ENCODE assay signal across 8 cellular contexts in the genomic region with DNA sequence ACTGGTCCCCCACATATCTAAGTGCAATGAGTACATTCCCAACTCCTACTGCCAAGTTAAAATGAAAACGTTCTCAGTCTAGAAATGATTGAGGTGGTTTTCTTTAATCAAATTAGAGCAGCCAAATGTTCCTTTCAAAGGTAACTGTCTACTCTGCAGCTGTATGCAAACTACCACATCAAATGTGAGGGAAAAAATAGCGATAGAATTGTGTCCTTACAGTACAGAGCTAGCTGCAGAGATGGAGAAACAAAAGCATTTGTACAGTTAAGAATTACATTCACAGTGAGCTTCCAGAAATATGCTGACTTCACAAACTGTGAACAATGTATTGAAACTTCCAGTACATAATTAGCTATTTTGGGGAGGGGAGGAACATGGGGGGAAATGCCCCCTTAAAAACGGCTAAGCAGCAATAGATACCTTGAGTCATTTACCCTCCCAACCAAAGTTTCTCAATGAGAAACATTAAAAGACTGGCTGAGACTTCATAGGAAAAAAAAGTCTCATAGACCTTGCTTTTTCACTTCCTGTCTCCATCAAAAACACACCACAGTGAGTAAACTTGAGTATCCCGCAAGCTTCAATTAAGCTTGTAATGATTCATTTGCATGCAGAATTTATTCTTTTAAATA. TPM values are rescaled to one million over a fixed set of nuclear protein-coding genes. Genes with fewer than 3 reads are reported as not detected.
DNase-seq lines count a peak whose midpoint lies in the region; ATAC-seq and TF ChIP-seq lines count a peak whose summit lies in the region.

No MANE protein-coding gene starts in this region.

- DNase-seq in activated T-cell treated with anti-CD3 and anti-CD28 coated beads, Interleukin-2, amount 50 U/mL, for 24 hours, result no peak
- no peak for DNase-seq in activated T-cell treated with anti-CD3 and anti-CD28 coated beads, Interleukin-2, amount 50 U/mL, for 48 hours
- DNase-seq in iris pigment epithelial cell (ENCODE audit: low read depth), result peak; percentile 56
- DNase-seq in suprapubic skin (ENCODE audit: low spot score in 2 of 2), result no peak
- DNase-seq in foreskin keratinocyte, result no peak
- no peak for DNase-seq in stimulated activated CD4-positive, alpha-beta T cell treated with anti-CD3 and anti-CD28 coated beads, Interleukin-2, amount 100 ng/mL, for 48 hours

- H3K27ac ChIP-seq in suprapubic skin (no peak overlapping the region), foreskin keratinocyte (no peak overlapping the region)

- TF ChIP-seq EP300 in suprapubic skin (IDR thresholded peaks at IDR 0.05), result no peak

- peaks cover 4% of the 10 kb centered on the region for H3K9me3 Mint-ChIP-seq in activated T-cell treated with anti-CD3 and anti-CD28 coated beads, Interleukin-2, amount 50 U/mL, for 24 hours

- H3K27me3 Mint-ChIP-seq in activated T-cell treated with anti-CD3 and anti-CD28 coated beads, Interleukin-2, amount 50 U/mL, for 24 hours, result no peaks in the 10 kb centered on the region

- H3K4me1 ChIP-seq in suprapubic skin (peaks cover 16% of the 10 kb centered on the region), foreskin keratinocyte (peaks cover 25% of the 10 kb centered on the region)

- H3K36me3 ChIP-seq in suprapubic skin, result no peaks in the 10 kb centered on the region

- no peak overlapping the region for H3K4me3 ChIP-seq in suprapubic skin

- H3K27me3 ChIP-seq in suprapubic skin, result no peaks in the 10 kb centered on the region
- H3K27me3 ChIP-seq in foreskin keratinocyte, result no peaks in the 10 kb centered on the region

- TF ChIP-seq POLR2A in Raji (IDR thresholded peaks at IDR 0.05; ENCODE audit: insufficient read depth, low read depth, low read length) (0 out of 2 replicates have a peak, but pooled peaks have one; percentile 26), suprapubic skin (IDR thresholded peaks at IDR 0.05) (no peak)

- TF ChIP-seq CTCF in suprapubic skin (IDR thresholded peaks at IDR 0.05) (no peak), foreskin keratinocyte (conservative IDR thresholded peaks at IDR 0.05) (no peak)

- peaks cover 95% of the 10 kb centered on the region for H3K4me1 Mint-ChIP-seq in activated T-cell treated with anti-CD3 and anti-CD28 coated beads, Interleukin-2, amount 50 U/mL, for 24 hours (ENCODE audit: low read depth)

- WGBS in suprapubic skin, result 34% methylated on average over 4 of the region's 4 CpGs

- peak overlapping the region; percentile 100 for H3K27ac Mint-ChIP-seq in activated T-cell treated with anti-CD3 and anti-CD28 coated beads, Interleukin-2, amount 50 U/mL, for 24 hours

- peak overlapping the region; percentile 71 for H3K4me3 Mint-ChIP-seq in activated T-cell treated with anti-CD3 and anti-CD28 coated beads, Interleukin-2, amount 50 U/mL, for 24 hours

- ATAC-seq in HG03045 (IDR thresholded peaks at IDR 0.05; ENCODE audit: unreplicated experiment) (peak; percentile 60), foreskin keratinocyte (no peak)

- peaks cover 72% of the 10 kb centered on the region for H3K36me3 Mint-ChIP-seq in activated T-cell treated with anti-CD3 and anti-CD28 coated beads, Interleukin-2, amount 50 U/mL, for 24 hours (ENCODE audit: low read depth)

- no peaks in the 10 kb centered on the region for H3K9me3 ChIP-seq in suprapubic skin

RNA-seq across cellular contexts. Expression of a gene that starts 22.9 kb away (rescaled TPM):
- total RNA-seq in suprapubic skin (10 to 100 TPM; 58.1 to 79.1 (median 68.3) TPM), foreskin keratinocyte (80.6 and 96.9 TPM in 2 replicates)
- polyA plus RNA-seq in foreskin keratinocyte, result 9.8 and 9.9 TPM in 2 replicates
